Comparison of ENCODE assay signal across 1 cellular context in the genomic region with DNA sequence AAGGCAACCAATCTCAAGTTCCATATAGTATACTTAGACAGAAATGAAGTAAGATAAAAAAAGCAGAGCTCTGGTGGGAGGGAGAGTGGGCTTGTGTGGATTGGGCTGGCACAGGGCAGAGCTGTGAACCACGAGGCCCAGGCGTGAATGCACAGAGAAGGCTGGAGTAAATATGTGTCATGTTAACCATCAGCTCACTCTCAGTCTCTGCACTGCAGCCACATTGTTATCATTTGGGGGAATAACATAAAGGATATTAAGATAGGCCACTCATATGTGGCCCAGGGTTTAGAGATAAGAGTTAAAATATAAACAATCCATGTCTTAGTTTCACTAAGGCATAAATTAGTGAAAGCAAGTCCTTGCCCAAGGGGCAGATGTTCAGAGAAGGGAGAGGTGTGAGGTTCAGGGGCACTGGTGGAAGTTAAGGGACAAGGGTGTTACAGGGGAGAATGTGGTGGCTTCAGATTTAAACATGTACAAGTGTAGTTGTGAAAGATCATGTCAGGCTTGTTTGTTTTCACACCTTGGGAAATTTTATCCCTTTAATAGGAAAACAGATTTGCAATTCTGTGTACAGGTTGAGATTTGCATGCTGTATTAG.
TF ChIP-seq lines count a peak whose summit lies in the region.

No MANE protein-coding gene starts in this region.

TF ChIP-seq in GM12878, 131 proteins besides CTCF, POLR2A, EP300 and RAD21:
- no peak for TF ChIP-seq SRF (IDR thresholded peaks at IDR 0.05; ENCODE audit: low read depth in 2 of 2, low read length in 2 of 2)
- TF ChIP-seq STAT1 (conservative IDR thresholded peaks at IDR 0.05) = no peak
- TF ChIP-seq POLR2AphosphoS5 (IDR thresholded peaks at IDR 0.05; ENCODE audit: low read length) = no peak
- TF ChIP-seq HDAC2 (IDR thresholded peaks at IDR 0.05) = no peak
- no peak for TF ChIP-seq FOXK2 (IDR thresholded peaks at IDR 0.05)
- no peak for TF ChIP-seq RBBP5 (conservative IDR thresholded peaks at IDR 0.05)
- TF ChIP-seq POLR2AphosphoS2 (IDR thresholded peaks at IDR 0.05; ENCODE audit: low read depth, low read length) = no peak
- TF ChIP-seq, protein P1, sequence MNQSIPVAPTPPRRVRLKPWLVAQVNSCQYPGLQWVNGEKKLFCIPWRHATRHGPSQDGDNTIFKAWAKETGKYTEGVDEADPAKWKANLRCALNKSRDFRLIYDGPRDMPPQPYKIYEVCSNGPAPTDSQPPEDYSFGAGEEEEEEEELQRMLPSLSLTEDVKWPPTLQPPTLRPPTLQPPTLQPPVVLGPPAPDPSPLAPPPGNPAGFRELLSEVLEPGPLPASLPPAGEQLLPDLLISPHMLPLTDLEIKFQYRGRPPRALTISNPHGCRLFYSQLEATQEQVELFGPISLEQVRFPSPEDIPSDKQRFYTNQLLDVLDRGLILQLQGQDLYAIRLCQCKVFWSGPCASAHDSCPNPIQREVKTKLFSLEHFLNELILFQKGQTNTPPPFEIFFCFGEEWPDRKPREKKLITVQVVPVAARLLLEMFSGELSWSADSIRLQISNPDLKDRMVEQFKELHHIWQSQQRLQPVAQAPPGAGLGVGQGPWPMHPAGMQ (IDR thresholded peaks at IDR 0.05; ENCODE audit: borderline replicate concordance) = no peak
- no peak for TF ChIP-seq ZBED1 (IDR thresholded peaks at IDR 0.05; ENCODE audit: borderline replicate concordance)
- no peak for TF ChIP-seq EGR1 (IDR thresholded peaks at IDR 0.05; ENCODE audit: borderline replicate concordance in 1 of 2, low read depth in 2 of 2, low read length in 2 of 2)
- no peak for TF ChIP-seq SUPT20H (IDR thresholded peaks at IDR 0.05; ENCODE audit: borderline replicate concordance, control insufficient read depth, low read depth, low read length)
- TF ChIP-seq, protein P2, sequence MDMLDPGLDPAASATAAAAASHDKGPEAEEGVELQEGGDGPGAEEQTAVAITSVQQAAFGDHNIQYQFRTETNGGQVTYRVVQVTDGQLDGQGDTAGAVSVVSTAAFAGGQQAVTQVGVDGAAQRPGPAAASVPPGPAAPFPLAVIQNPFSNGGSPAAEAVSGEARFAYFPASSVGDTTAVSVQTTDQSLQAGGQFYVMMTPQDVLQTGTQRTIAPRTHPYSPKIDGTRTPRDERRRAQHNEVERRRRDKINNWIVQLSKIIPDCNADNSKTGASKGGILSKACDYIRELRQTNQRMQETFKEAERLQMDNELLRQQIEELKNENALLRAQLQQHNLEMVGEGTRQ (IDR thresholded peaks at IDR 0.05; ENCODE audit: borderline replicate concordance, low read depth, low read length) = no peak
- no peak for TF ChIP-seq SMC3 (IDR thresholded peaks at IDR 0.05; ENCODE audit: borderline replicate concordance, low read length)
- no peak for TF ChIP-seq BRCA1 (IDR thresholded peaks at IDR 0.05; ENCODE audit: low read depth, low read length)
- TF ChIP-seq MYC (IDR thresholded peaks at IDR 0.05; ENCODE audit: insufficient read depth, insufficient read length, insufficient replicate concordance, low read length, severe bottlenecking) = no peak
- no peak for TF ChIP-seq RAD51 (IDR thresholded peaks at IDR 0.05)
TF ChIP-seq in GM12878: peak in this region for 0.
